In genomic region chr6:3333263-3333662, GRCh38 we compare ENCODE assay signal across 11 cellular contexts.
A peak's percentile ranks its signal among the peaks of the same experiment; 100 is the strongest.
DNase-seq lines count a peak whose midpoint lies in the region; ATAC-seq and TF ChIP-seq lines count a peak whose summit lies in the region.
"Had no signal": no experiment of that assay in that cellular context is flagged by ENCODE, and none has a peak within 500 bp of the region (broad histone marks: within the 10 kb centered on the region; RNA-seq: fewer than 3 reads in every experiment).

No MANE protein-coding gene starts in this region.

- ATAC-seq in GM18511 (IDR thresholded peaks at IDR 0.05; ENCODE audit: unreplicated experiment) (peak; percentile 90), GM21529 (IDR thresholded peaks at IDR 0.05; ENCODE audit: unreplicated experiment) (peak; percentile 71), HG03108 (IDR thresholded peaks at IDR 0.05; ENCODE audit: unreplicated experiment) (peak; percentile 68), GM18873 (IDR thresholded peaks at IDR 0.05; ENCODE audit: low FRiP score, unreplicated experiment) (no peak)
- ATAC-seq: upper lobe of right lung had no signal

- H3K27me3 Mint-ChIP-seq in glutamatergic neuron (ENCODE audit: unreplicated experiment) = peaks cover 3% of the 10 kb centered on the region

- peak; percentile 55 for DNase-seq in glutamatergic neuron
- no peak for DNase-seq in kidney tubule cell (ENCODE audit: low spot score)
- no peak for DNase-seq in stimulated activated CD4-positive, alpha-beta T cell treated with anti-CD3 and anti-CD28 coated beads, Interleukin-4, amount 100 ng/mL, for 1 hour
- no peak for DNase-seq in dermis blood vessel endothelial cell
- DNase-seq: activated CD4-positive, alpha-beta T cell treated with anti-CD3 and anti-CD28 coated beads, Interleukin-2, amount 50 U/mL, for 48 hours; C1 segment of cervical spinal cord; upper lobe of right lung had no signal

- peaks cover 8% of the 10 kb centered on the region for H3K9me3 Mint-ChIP-seq in glutamatergic neuron (ENCODE audit: unreplicated experiment)

- peaks cover 61% of the 10 kb centered on the region for H3K4me1 Mint-ChIP-seq in glutamatergic neuron (ENCODE audit: low read depth, unreplicated experiment)

- no peak for TF ChIP-seq CTCF in glutamatergic neuron (IDR thresholded peaks at IDR 0.05; ENCODE audit: partially characterized antibody, unreplicated experiment)

- peak overlapping the region; percentile 36 for H3K4me3 Mint-ChIP-seq in glutamatergic neuron (ENCODE audit: unreplicated experiment)

- no peaks in the 10 kb centered on the region for H3K36me3 Mint-ChIP-seq in glutamatergic neuron (ENCODE audit: unreplicated experiment)

- H3K27ac Mint-ChIP-seq in glutamatergic neuron (ENCODE audit: unreplicated experiment) = peak overlapping the region; percentile 80
